ENCODE assay signal across 13 cellular contexts in genomic region chr3:67593761-67594234, GRCh38.
DNase-seq lines count a peak whose midpoint lies in the region; ATAC-seq and TF ChIP-seq lines count a peak whose summit lies in the region.
"Had no signal": no experiment of that assay in that cellular context is flagged by ENCODE, and none has a peak within 500 bp of the region (broad histone marks: within the 10 kb centered on the region; RNA-seq: fewer than 3 reads in every experiment).

No MANE protein-coding gene starts in this region.

- H3K4me1 ChIP-seq in OCI-LY3 (ENCODE audit: low read length), result peaks cover 7% of the 10 kb centered on the region
- H3K4me1 ChIP-seq: right atrium auricular region had no signal

- TF ChIP-seq CTCF in OCI-LY3 (IDR thresholded peaks at IDR 0.05; ENCODE audit: low read depth, low read length) (peak; percentile 51), fibroblast of mammary gland (conservative IDR thresholded peaks at IDR 0.05; ENCODE audit: control insufficient read depth, insufficient read depth, low read depth, low read length) (peak; percentile 11), type B pancreatic cell (conservative IDR thresholded peaks at IDR 0.05) (no peak)

- no peak overlapping the region for H3K4me2 ChIP-seq in OCI-LY3 (ENCODE audit: low read length)

- no peak overlapping the region for H3K9ac ChIP-seq in OCI-LY3 (ENCODE audit: low read length)

- no peaks in the 10 kb centered on the region for H3K27me3 Mint-ChIP-seq in activated CD4-positive, alpha-beta memory T cell treated with anti-CD3 and anti-CD28 coated beads for 36 hours
- no peaks in the 10 kb centered on the region for H3K27me3 Mint-ChIP-seq in activated CD4-positive, alpha-beta memory T cell treated with anti-CD3 and anti-CD28 coated beads, Interleukin-2, amount 10 ng/mL, durations not matched to agents 7 days and 5 days
- H3K27me3 Mint-ChIP-seq in type B pancreatic cell, result no peaks in the 10 kb centered on the region
- H3K27me3 Mint-ChIP-seq: activated naive CD8-positive, alpha-beta T cell had no signal

- H3K27ac Mint-ChIP-seq in activated CD4-positive, alpha-beta memory T cell treated with anti-CD3 and anti-CD28 coated beads for 36 hours, result no peak overlapping the region
- no peak overlapping the region for H3K27ac Mint-ChIP-seq in activated CD4-positive, alpha-beta memory T cell treated with anti-CD3 and anti-CD28 coated beads, Interleukin-2, amount 10 ng/mL, durations not matched to agents 7 days and 5 days
- H3K27ac Mint-ChIP-seq in stimulated activated effector memory CD8-positive, alpha-beta T cell treated with anti-CD3 and anti-CD28 coated beads, Interleukin-12 subunit alpha, Interleukin-12 subunit beta, amount 100 ng/mL, for 72 hours, result peak overlapping the region; percentile 32
- H3K27ac Mint-ChIP-seq in type B pancreatic cell, result no peak overlapping the region
- H3K27ac Mint-ChIP-seq: activated naive CD8-positive, alpha-beta T cell had no signal

- POLR2A ChIA-PET in activated CD4-positive, alpha-beta memory T cell treated with anti-CD3 and anti-CD28 coated beads for 36 hours (lab: Charles Lee), result no interaction called here
- POLR2A ChIA-PET in activated CD4-positive, alpha-beta memory T cell treated with anti-CD3 and anti-CD28 coated beads, Interleukin-2, amount 10 ng/mL, durations not matched to agents 7 days and 5 days (lab: Charles Lee), result no interaction called here

- no peak overlapping the region for H3K27ac ChIP-seq in OCI-LY3 (ENCODE audit: low read length)
- H3K27ac ChIP-seq: right atrium auricular region had no signal

- H3K4me3 Mint-ChIP-seq in activated CD4-positive, alpha-beta memory T cell treated with anti-CD3 and anti-CD28 coated beads for 36 hours, result no peak overlapping the region
- no peak overlapping the region for H3K4me3 Mint-ChIP-seq in activated CD4-positive, alpha-beta memory T cell treated with anti-CD3 and anti-CD28 coated beads, Interleukin-2, amount 10 ng/mL, durations not matched to agents 7 days and 5 days
- H3K4me3 Mint-ChIP-seq in stimulated activated effector memory CD8-positive, alpha-beta T cell treated with anti-CD3 and anti-CD28 coated beads, Interleukin-12 subunit alpha, Interleukin-12 subunit beta, amount 100 ng/mL, for 72 hours, result no peak overlapping the region
- no peak overlapping the region for H3K4me3 Mint-ChIP-seq in type B pancreatic cell
- H3K4me3 Mint-ChIP-seq: activated naive CD8-positive, alpha-beta T cell had no signal

- H3K9me3 Mint-ChIP-seq in activated CD4-positive, alpha-beta memory T cell treated with anti-CD3 and anti-CD28 coated beads for 36 hours, result no peaks in the 10 kb centered on the region
- no peaks in the 10 kb centered on the region for H3K9me3 Mint-ChIP-seq in activated CD4-positive, alpha-beta memory T cell treated with anti-CD3 and anti-CD28 coated beads, Interleukin-2, amount 10 ng/mL, durations not matched to agents 7 days and 5 days
- H3K9me3 Mint-ChIP-seq in stimulated activated effector memory CD8-positive, alpha-beta T cell treated with anti-CD3 and anti-CD28 coated beads, Interleukin-12 subunit alpha, Interleukin-12 subunit beta, amount 100 ng/mL, for 72 hours, result no peaks in the 10 kb centered on the region
- no peaks in the 10 kb centered on the region for H3K9me3 Mint-ChIP-seq in type B pancreatic cell

- H3K36me3 ChIP-seq in OCI-LY3 (replicated peaks; ENCODE audit: low read depth, low read length), result peaks cover 14% of the 10 kb centered on the region

- H4K20me1 ChIP-seq in OCI-LY3 (ENCODE audit: insufficient read depth, low read length), result peaks cover 52% of the 10 kb centered on the region

- H3K79me2 ChIP-seq in OCI-LY3 (ENCODE audit: low read length), result peaks cover 28% of the 10 kb centered on the region

- peak; percentile 69 for ATAC-seq in stimulated activated effector memory CD8-positive, alpha-beta T cell treated with anti-CD3 and anti-CD28 coated beads, Interleukin-12 subunit alpha, Interleukin-12 subunit beta, amount 100 ng/mL, for 72 hours
- ATAC-seq in GM21528 (IDR thresholded peaks at IDR 0.05; ENCODE audit: low FRiP score, unreplicated experiment), result no peak
- ATAC-seq: activated CD4-positive, CD25-positive, alpha-beta regulatory T cell treated with anti-CD3 and anti-CD28 coated beads, Interleukin-2, amount 50 U/mL, for 24 hours; esophagus mucosa; Panc1 had no signal

- H3K4me3 ChIP-seq in OCI-LY3 (ENCODE audit: low read length) (no peak overlapping the region), fibroblast of mammary gland (ENCODE audit: control insufficient read depth, low read depth, low read length) (no peak overlapping the region)
- H3K4me3 ChIP-seq: right atrium auricular region had no signal

- CTCF ChIA-PET in activated CD4-positive, alpha-beta memory T cell treated with anti-CD3 and anti-CD28 coated beads for 36 hours (lab: Charles Lee), result interaction anchor here (0.6 to 2.3 kb wide), 2 partner anchors 196 to 1281 kb away, joined by 3 to 17 read pairs; no protein-coding TSS in a partner anchor
- CTCF ChIA-PET in activated CD4-positive, alpha-beta memory T cell treated with anti-CD3 and anti-CD28 coated beads, Interleukin-2, amount 10 ng/mL, durations not matched to agents 7 days and 5 days (lab: Charles Lee), result interaction anchor here (1.0 kb wide), 1 partner anchor 196 kb away, joined by 4 read pairs; no protein-coding TSS in a partner anchor

- intact Hi-C loops in activated CD4-positive, alpha-beta memory T cell treated with anti-CD3 and anti-CD28 coated beads for 36 hours (cut with micrococcal nuclease), result no loop called here

- H3K4me1 Mint-ChIP-seq in activated CD4-positive, alpha-beta memory T cell treated with anti-CD3 and anti-CD28 coated beads for 36 hours (ENCODE audit: low read depth), result peaks cover 28% of the 10 kb centered on the region
- peaks cover 10% of the 10 kb centered on the region for H3K4me1 Mint-ChIP-seq in activated CD4-positive, alpha-beta memory T cell treated with anti-CD3 and anti-CD28 coated beads, Interleukin-2, amount 10 ng/mL, durations not matched to agents 7 days and 5 days
- peaks cover 46% of the 10 kb centered on the region for H3K4me1 Mint-ChIP-seq in stimulated activated effector memory CD8-positive, alpha-beta T cell treated with anti-CD3 and anti-CD28 coated beads, Interleukin-12 subunit alpha, Interleukin-12 subunit beta, amount 100 ng/mL, for 72 hours
- no peaks in the 10 kb centered on the region for H3K4me1 Mint-ChIP-seq in type B pancreatic cell (ENCODE audit: unreplicated experiment)

- no peaks in the 10 kb centered on the region for H3K9me3 ChIP-seq in OCI-LY3 (ENCODE audit: insufficient read depth, low read length)
- H3K9me3 ChIP-seq: right atrium auricular region had no signal

- peak; percentile 23 for DNase-seq in activated CD4-positive, alpha-beta memory T cell treated with anti-CD3 and anti-CD28 coated beads for 36 hours
- DNase-seq in activated CD4-positive, alpha-beta memory T cell treated with anti-CD3 and anti-CD28 coated beads, Interleukin-2, amount 10 ng/mL, durations not matched to agents 7 days and 5 days, result no peak
- DNase-seq in fibroblast of mammary gland (ENCODE audit: low read depth) (peak; percentile 68), NCI-H1436 treated with DMSO at 0.1 percent for 48 hours (lab: John Stamatoyannopoulos, UW) (no peak), type B pancreatic cell (ENCODE audit: extremely low spot score, unreplicated experiment) (no peak)
- DNase-seq in stimulated activated effector memory CD8-positive, alpha-beta T cell treated with anti-CD3 and anti-CD28 coated beads, Interleukin-12 subunit alpha, Interleukin-12 subunit beta, amount 100 ng/mL, for 72 hours (ENCODE audit: low spot score in 2 of 2), result no peak

- no peak overlapping the region for H2AFZ ChIP-seq in OCI-LY3 (ENCODE audit: low read depth, low read length)

- H3K27me3 ChIP-seq in OCI-LY3 (ENCODE audit: low read depth, low read length), result no peaks in the 10 kb centered on the region
- H3K27me3 ChIP-seq: right atrium auricular region had no signal

- peaks cover 32% of the 10 kb centered on the region for H3K36me3 Mint-ChIP-seq in activated CD4-positive, alpha-beta memory T cell treated with anti-CD3 and anti-CD28 coated beads for 36 hours
- peaks cover 41% of the 10 kb centered on the region for H3K36me3 Mint-ChIP-seq in activated CD4-positive, alpha-beta memory T cell treated with anti-CD3 and anti-CD28 coated beads, Interleukin-2, amount 10 ng/mL, durations not matched to agents 7 days and 5 days (ENCODE audit: low read depth)
- peaks cover 6% of the 10 kb centered on the region for H3K36me3 Mint-ChIP-seq in stimulated activated effector memory CD8-positive, alpha-beta T cell treated with anti-CD3 and anti-CD28 coated beads, Interleukin-12 subunit alpha, Interleukin-12 subunit beta, amount 100 ng/mL, for 72 hours
- peaks cover 14% of the 10 kb centered on the region for H3K36me3 Mint-ChIP-seq in type B pancreatic cell

Comparison
In these comparisons a context has a peak if more than half of its experiments do, and no peak if none do; other contexts are left out.
1. DNase-seq: peak in activated CD4-positive, alpha-beta memory T cell treated with anti-CD3 and anti-CD28 coated beads for 36 hours (single experiment) and fibroblast of mammary gland (single experiment); none in activated CD4-positive, alpha-beta memory T cell treated with anti-CD3 and anti-CD28 coated beads, Interleukin-2, amount 10 ng/mL, durations not matched to agents 7 days and 5 days (single experiment), stimulated activated effector memory CD8-positive, alpha-beta T cell treated with anti-CD3 and anti-CD28 coated beads, Interleukin-12 subunit alpha, Interleukin-12 subunit beta, amount 100 ng/mL, for 72 hours (0 of 2), NCI-H1436 treated with DMSO at 0.1 percent for 48 hours (single experiment) and type B pancreatic cell (single experiment).